In the genomic region with DNA sequence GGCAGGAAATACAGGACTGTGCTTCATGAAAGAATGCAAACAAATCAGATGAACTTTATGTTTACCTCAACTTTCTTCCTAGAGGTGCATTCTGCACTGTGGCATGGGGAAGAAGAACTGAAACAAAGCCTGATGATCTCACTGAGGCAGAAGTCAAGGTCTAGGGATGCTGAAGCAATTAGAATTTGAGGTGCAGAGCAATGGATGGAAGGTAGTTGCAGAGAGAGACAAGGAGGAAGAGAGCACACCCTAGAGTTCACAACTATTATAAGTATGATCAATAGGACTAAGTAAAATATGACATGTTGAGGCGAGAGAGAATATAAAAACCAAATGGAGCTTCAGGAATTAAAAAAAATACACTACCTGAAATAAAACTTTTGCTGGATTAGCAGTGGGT, we compare ENCODE assay signal across 21 cellular contexts.
DNase-seq lines count a peak whose midpoint lies in the region; ATAC-seq and TF ChIP-seq lines count a peak whose summit lies in the region.
"Had no signal": no experiment of that assay in that cellular context is flagged by ENCODE, and none has a peak within 500 bp of the region (broad histone marks: within the 10 kb centered on the region; RNA-seq: fewer than 3 reads in every experiment).

No MANE protein-coding gene starts in this region.

- H3K27me3 ChIP-seq in Karpas-422 (ENCODE audit: low read length) (no peaks in the 10 kb centered on the region), OCI-LY3 (ENCODE audit: low read depth, low read length) (peaks cover 46% of the 10 kb centered on the region), GM23338 (ENCODE audit: insufficient read depth) (no peaks in the 10 kb centered on the region), heart left ventricle (no peaks in the 10 kb centered on the region)
- H3K27me3 ChIP-seq: Peyer's patch had no signal

- H3K9me3 ChIP-seq in Karpas-422 (ENCODE audit: low read length) (no peaks in the 10 kb centered on the region), OCI-LY3 (ENCODE audit: insufficient read depth, low read length) (peaks cover 6% of the 10 kb centered on the region; the same call in 1 of the 2 replicates), heart left ventricle (peaks cover 0 to 12% (median 0%) of the 10 kb centered on the region in 12 donors)
- H3K9me3 ChIP-seq: HAP-1, Peyer's patch had no signal

- H3K9me2 ChIP-seq in Karpas-422 (replicated peaks; ENCODE audit: insufficient read depth, low read length) (no peaks in the 10 kb centered on the region), GM23338 (ENCODE audit: insufficient read depth) (no peaks in the 10 kb centered on the region)

- no peaks in the 10 kb centered on the region for H4K20me1 ChIP-seq in Karpas-422 (ENCODE audit: insufficient read depth, low read depth, low read length)
- no peaks in the 10 kb centered on the region for H4K20me1 ChIP-seq in OCI-LY3 (ENCODE audit: insufficient read depth, low read length)
- H4K20me1 ChIP-seq in GM23338 (replicated peaks; ENCODE audit: insufficient read depth): no peaks in the 10 kb centered on the region

- H3K27me3 Mint-ChIP-seq in GM23338 (ENCODE audit: insufficient read depth, low read depth, poor library complexity): no peaks in the 10 kb centered on the region
- H3K27me3 Mint-ChIP-seq: CD4-positive, CD25-positive, alpha-beta regulatory T cell had no signal

- WGBS in heart left ventricle, 4 donors: 53 to 69% (median 64%) methylated on average over 1 of the region's 1 CpG

- H3K4me1 ChIP-seq in Karpas-422 (ENCODE audit: low read length) (peaks cover 4% of the 10 kb centered on the region; the same call in 1 of the 2 replicates), OCI-LY3 (ENCODE audit: low read length) (peaks cover 33% of the 10 kb centered on the region), GM23338 (ENCODE audit: insufficient read depth) (no peaks in the 10 kb centered on the region), heart left ventricle (no peaks in the 10 kb centered on the region)
- H3K4me1 ChIP-seq: HAP-1, Peyer's patch had no signal

- TF ChIP-seq CTCF in OCI-LY3 (IDR thresholded peaks at IDR 0.05; ENCODE audit: low read depth, low read length): peak; percentile 31
- no peak for TF ChIP-seq CTCF in GM23338 (conservative IDR thresholded peaks at IDR 0.05; ENCODE audit: low read depth in 2 of 2)
- TF ChIP-seq CTCF in heart left ventricle (IDR thresholded peaks at IDR 0.05): no peak

- H3K9me3 Mint-ChIP-seq in GM23338: peaks cover 77% of the 10 kb centered on the region

- peak; percentile 48 for DNase-seq in Karpas-422
- DNase-seq in cerebellum (ENCODE audit: low spot score): no peak
- no peak for DNase-seq in GM23338 (ENCODE audit: low spot score)
- no peak for DNase-seq in ecto neural progenitor cell (ENCODE audit: low spot score)
- DNase-seq in heart left ventricle: no peak
- DNase-seq: AML-193; CD4-positive, CD25-positive, alpha-beta regulatory T cell; DMS53; NCI-H146; NCI-H2107; NCI-H226; NCI-H526 treated with DMSO at 0.1 percent for 48 hours; NK-92 treated with Interleukin-12 subunit alpha and Interleukin-12 subunit beta, amount 100 ng/mL, for 24 hours; Peyer's patch; SHP77; T-helper 2 cell had no signal

- H3K4me1 Mint-ChIP-seq in GM23338: no peaks in the 10 kb centered on the region
- H3K4me1 Mint-ChIP-seq: CD4-positive, CD25-positive, alpha-beta regulatory T cell had no signal

- no peak for TF ChIP-seq POLR2A in heart left ventricle (IDR thresholded peaks at IDR 0.05)

- H3K36me3 ChIP-seq in Karpas-422 (ENCODE audit: insufficient read depth, low read length): no peaks in the 10 kb centered on the region
- H3K36me3 ChIP-seq in OCI-LY3 (replicated peaks; ENCODE audit: low read depth, low read length): no peaks in the 10 kb centered on the region
- H3K36me3 ChIP-seq in GM23338 (ENCODE audit: insufficient read depth): no peaks in the 10 kb centered on the region
- no peaks in the 10 kb centered on the region for H3K36me3 ChIP-seq in heart left ventricle
- H3K36me3 ChIP-seq: HAP-1, Peyer's patch had no signal

- no peak overlapping the region for H3K4me3 Mint-ChIP-seq in GM23338
- H3K4me3 Mint-ChIP-seq: CD4-positive, CD25-positive, alpha-beta regulatory T cell had no signal

- no peaks in the 10 kb centered on the region for H3F3A ChIP-seq in GM23338 (replicated peaks; ENCODE audit: low read depth)

- H3K27ac Mint-ChIP-seq in GM23338: no peak overlapping the region
- H3K27ac Mint-ChIP-seq: CD4-positive, CD25-positive, alpha-beta regulatory T cell had no signal

- H3K27ac ChIP-seq in Karpas-422 (ENCODE audit: low read length): no peak overlapping the region
- no peak overlapping the region for H3K27ac ChIP-seq in OCI-LY3 (ENCODE audit: low read length)
- no peak overlapping the region for H3K27ac ChIP-seq in GM23338 (ENCODE audit: low read depth)
- H3K27ac ChIP-seq in heart left ventricle: no peak overlapping the region
- H3K27ac ChIP-seq: Peyer's patch had no signal

- H2AFZ ChIP-seq in Karpas-422 (ENCODE audit: low read length) (no peak overlapping the region), OCI-LY3 (ENCODE audit: low read depth, low read length) (no peak overlapping the region), GM23338 (no peak overlapping the region)

- H3K9ac ChIP-seq in Karpas-422 (ENCODE audit: low read length) (no peak overlapping the region), OCI-LY3 (ENCODE audit: low read length) (no peak overlapping the region)

- H3K36me3 Mint-ChIP-seq in GM23338 (ENCODE audit: low read depth): no peaks in the 10 kb centered on the region; the same call in 2 of the 3 replicates
- H3K36me3 Mint-ChIP-seq: CD4-positive, CD25-positive, alpha-beta regulatory T cell had no signal

- intact Hi-C loops in heart left ventricle (cut with DNase I): no loop called here

- no peak overlapping the region for H3K4me3 ChIP-seq in Karpas-422 (ENCODE audit: low read length)
- no peak overlapping the region for H3K4me3 ChIP-seq in OCI-LY3 (ENCODE audit: low read length)
- H3K4me3 ChIP-seq in GM23338: no peak overlapping the region
- H3K4me3 ChIP-seq in heart left ventricle: no peak overlapping the region
- H3K4me3 ChIP-seq: HAP-1, Peyer's patch had no signal

- peak; percentile 76 for ATAC-seq in GM18508 (IDR thresholded peaks at IDR 0.05; ENCODE audit: insufficient read depth, unreplicated experiment)
- peak; percentile 49 for ATAC-seq in GM21576 (IDR thresholded peaks at IDR 0.05; ENCODE audit: unreplicated experiment)
- no peak for ATAC-seq in GM23338
- ATAC-seq in heart left ventricle: no peak
- ATAC-seq: HepG2 had no signal

- H3K4me2 ChIP-seq in Karpas-422 (ENCODE audit: low read depth, low read length, poor library complexity, severe bottlenecking): no peak overlapping the region
- H3K4me2 ChIP-seq in OCI-LY3 (ENCODE audit: low read length): no peak overlapping the region; the same call in 1 of the 2 replicates
- H3K4me2 ChIP-seq in GM23338: no peak overlapping the region

- H3K79me2 ChIP-seq in Karpas-422 (ENCODE audit: low read length): no peaks in the 10 kb centered on the region
- H3K79me2 ChIP-seq in OCI-LY3 (ENCODE audit: low read length): no peaks in the 10 kb centered on the region
- H3K79me2 ChIP-seq in GM23338 (replicated peaks; ENCODE audit: insufficient read depth): no peaks in the 10 kb centered on the region

TF ChIP-seq in GM23338, 12 proteins besides CTCF, POLR2A, EP300 and RAD21 (continues in another document):
- TF ChIP-seq ZNF114 (CRISPR knock-in tag; IDR thresholded peaks at IDR 0.05) (no peak), ZNF331 (CRISPR knock-in tag; IDR thresholded peaks at IDR 0.05; ENCODE audit: low read depth) (no peak), CREB1 (CRISPR knock-in tag; IDR thresholded peaks at IDR 0.05; ENCODE audit: low read depth) (no peak), EZH2 (IDR thresholded peaks at IDR 0.05; ENCODE audit: low read depth, unreplicated experiment) (no peak), POLR2AphosphoS5 (IDR thresholded peaks at IDR 0.05; ENCODE audit: low read depth) (no peak), NANOG (IDR thresholded peaks at IDR 0.05; ENCODE audit: borderline replicate concordance) (no peak)
- TF ChIP-seq, protein P1, sequence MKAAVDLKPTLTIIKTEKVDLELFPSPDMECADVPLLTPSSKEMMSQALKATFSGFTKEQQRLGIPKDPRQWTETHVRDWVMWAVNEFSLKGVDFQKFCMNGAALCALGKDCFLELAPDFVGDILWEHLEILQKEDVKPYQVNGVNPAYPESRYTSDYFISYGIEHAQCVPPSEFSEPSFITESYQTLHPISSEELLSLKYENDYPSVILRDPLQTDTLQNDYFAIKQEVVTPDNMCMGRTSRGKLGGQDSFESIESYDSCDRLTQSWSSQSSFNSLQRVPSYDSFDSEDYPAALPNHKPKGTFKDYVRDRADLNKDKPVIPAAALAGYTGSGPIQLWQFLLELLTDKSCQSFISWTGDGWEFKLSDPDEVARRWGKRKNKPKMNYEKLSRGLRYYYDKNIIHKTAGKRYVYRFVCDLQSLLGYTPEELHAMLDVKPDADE (IDR thresholded peaks at IDR 0.05): no peak
- TF ChIP-seq, protein P2, sequence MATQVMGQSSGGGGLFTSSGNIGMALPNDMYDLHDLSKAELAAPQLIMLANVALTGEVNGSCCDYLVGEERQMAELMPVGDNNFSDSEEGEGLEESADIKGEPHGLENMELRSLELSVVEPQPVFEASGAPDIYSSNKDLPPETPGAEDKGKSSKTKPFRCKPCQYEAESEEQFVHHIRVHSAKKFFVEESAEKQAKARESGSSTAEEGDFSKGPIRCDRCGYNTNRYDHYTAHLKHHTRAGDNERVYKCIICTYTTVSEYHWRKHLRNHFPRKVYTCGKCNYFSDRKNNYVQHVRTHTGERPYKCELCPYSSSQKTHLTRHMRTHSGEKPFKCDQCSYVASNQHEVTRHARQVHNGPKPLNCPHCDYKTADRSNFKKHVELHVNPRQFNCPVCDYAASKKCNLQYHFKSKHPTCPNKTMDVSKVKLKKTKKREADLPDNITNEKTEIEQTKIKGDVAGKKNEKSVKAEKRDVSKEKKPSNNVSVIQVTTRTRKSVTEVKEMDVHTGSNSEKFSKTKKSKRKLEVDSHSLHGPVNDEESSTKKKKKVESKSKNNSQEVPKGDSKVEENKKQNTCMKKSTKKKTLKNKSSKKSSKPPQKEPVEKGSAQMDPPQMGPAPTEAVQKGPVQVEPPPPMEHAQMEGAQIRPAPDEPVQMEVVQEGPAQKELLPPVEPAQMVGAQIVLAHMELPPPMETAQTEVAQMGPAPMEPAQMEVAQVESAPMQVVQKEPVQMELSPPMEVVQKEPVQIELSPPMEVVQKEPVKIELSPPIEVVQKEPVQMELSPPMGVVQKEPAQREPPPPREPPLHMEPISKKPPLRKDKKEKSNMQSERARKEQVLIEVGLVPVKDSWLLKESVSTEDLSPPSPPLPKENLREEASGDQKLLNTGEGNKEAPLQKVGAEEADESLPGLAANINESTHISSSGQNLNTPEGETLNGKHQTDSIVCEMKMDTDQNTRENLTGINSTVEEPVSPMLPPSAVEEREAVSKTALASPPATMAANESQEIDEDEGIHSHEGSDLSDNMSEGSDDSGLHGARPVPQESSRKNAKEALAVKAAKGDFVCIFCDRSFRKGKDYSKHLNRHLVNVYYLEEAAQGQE (IDR thresholded peaks at IDR 0.05; ENCODE audit: unreplicated experiment): no peak

Comparison
In these comparisons a context has a peak if more than half of its experiments do, and no peak if none do; other contexts are left out.
1. ATAC-seq: peak in GM18508 (single experiment) and GM21576 (single experiment); none in GM23338 (single experiment) and heart left ventricle (0 of 4).